8 cellular contexts compared by ENCODE assay signal in the genomic region with DNA sequence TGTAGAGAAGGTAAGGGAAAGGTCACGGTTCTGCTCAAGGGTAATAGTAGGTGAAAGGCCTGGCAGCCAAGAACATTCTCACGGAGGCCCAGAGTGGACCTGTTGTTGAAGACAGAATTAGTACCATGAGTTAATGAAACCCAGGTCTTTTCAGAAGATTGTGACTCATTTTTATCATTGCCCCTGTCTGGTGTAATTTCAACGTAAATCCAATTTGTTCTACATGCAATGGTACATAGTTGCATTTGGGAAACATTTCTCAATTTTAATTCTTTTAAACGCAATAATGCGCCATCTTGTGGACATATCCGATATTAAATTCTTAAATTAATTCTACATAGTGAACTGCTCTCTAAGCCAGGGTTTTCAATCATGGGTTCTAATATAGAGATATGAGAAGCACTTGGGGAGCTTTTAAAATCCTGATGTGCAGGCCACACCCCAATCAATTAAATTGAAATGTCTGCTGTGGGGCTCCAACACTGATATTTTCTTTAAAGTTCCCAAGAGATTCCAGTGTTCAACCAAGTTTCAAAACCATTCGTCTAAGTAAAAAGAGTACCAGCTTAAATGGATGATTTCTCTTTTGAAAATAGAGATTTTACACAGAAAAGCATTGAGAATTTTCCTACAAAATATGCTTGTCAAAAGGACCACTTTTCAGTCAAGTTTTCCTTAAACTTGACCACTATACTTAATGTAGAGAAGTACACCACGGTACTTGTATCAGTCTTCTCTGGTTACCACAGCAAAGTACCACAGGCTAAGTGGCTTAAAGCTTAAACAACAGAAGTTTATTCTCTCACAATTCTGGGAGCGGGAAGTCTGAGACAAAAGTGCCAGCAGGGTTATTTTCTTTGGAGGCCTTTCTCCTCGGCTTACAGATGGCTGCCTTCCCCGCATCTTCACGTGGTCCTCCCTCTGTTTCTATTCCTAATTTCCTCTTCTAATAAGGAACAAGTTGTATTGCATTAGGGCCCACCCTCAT.
DNase-seq lines count a peak whose midpoint lies in the region; ATAC-seq and TF ChIP-seq lines count a peak whose summit lies in the region.

No MANE protein-coding gene starts in this region.

- H3F3A ChIP-seq in MM.1S (ENCODE audit: insufficient read depth, low read length) (no peaks in the 10 kb centered on the region; the same call in 1 of the 2 replicates), SK-N-SH (replicated peaks; ENCODE audit: insufficient read depth) (peaks cover 15% of the 10 kb centered on the region)

- no peak overlapping the region for H3K4me3 ChIP-seq in DND-41 (ENCODE audit: low read depth in 1 of 2, low read length in 2 of 2)
- no peak overlapping the region for H3K4me3 ChIP-seq in MM.1S (ENCODE audit: low read length)
- H3K4me3 ChIP-seq in SK-N-SH (ENCODE audit: low read depth in 2 of 2, low read length in 1 of 2) = no peak overlapping the region; a peak in 1 of 4 replicates
- H3K4me3 ChIP-seq in prostate gland = no peak overlapping the region

- no peaks in the 10 kb centered on the region for H3K9me3 ChIP-seq in DND-41 (ENCODE audit: insufficient read depth, low read length, severe bottlenecking)
- H3K9me3 ChIP-seq in MM.1S (replicated peaks; ENCODE audit: insufficient read depth, low read length) = no peaks in the 10 kb centered on the region
- no peaks in the 10 kb centered on the region for H3K9me3 ChIP-seq in SK-N-SH
- no peaks in the 10 kb centered on the region for H3K9me3 ChIP-seq in prostate gland

- H3K4me1 ChIP-seq in DND-41 (ENCODE audit: insufficient read depth, low read length) (peaks cover 40% of the 10 kb centered on the region), MM.1S (ENCODE audit: low read length) (peaks cover 9% of the 10 kb centered on the region), SK-N-SH (ENCODE audit: control insufficient read depth in 1 of 2, insufficient read depth in 2 of 2, low read depth in 1 of 2, low read length in 1 of 2) (peaks cover 14 to 22% of the 10 kb centered on the region in 2 experiments; a peak in 3 of 4 replicates), foreskin keratinocyte (no peaks in the 10 kb centered on the region), prostate gland (replicated peaks) (no peaks in the 10 kb centered on the region)

- no peak overlapping the region for H3K9ac ChIP-seq in DND-41 (ENCODE audit: low read depth, low read length)
- H3K9ac ChIP-seq in MM.1S (ENCODE audit: low read length) = no peak overlapping the region
- H3K9ac ChIP-seq in SK-N-SH = no peak overlapping the region

- DNase-seq in DND-41 = no peak
- peak; percentile 45 for DNase-seq in MM.1S
- peak; percentile 27 for DNase-seq in SK-N-SH
- DNase-seq in foreskin keratinocyte = peak in 1 of 2 donors; percentile 7
- no peak for DNase-seq in prostate gland (ENCODE audit: low spot score)
- DNase-seq in stimulated activated CD4-positive, alpha-beta T cell treated with anti-CD3 and anti-CD28 coated beads, Interleukin-2, amount 100 ng/mL, for 48 hours = no peak
- no peak for DNase-seq in stimulated activated CD4-positive, alpha-beta T cell treated with anti-CD3 and anti-CD28 coated beads, Interleukin-2, amount 100 ng/mL, for 24 hours

- no peak overlapping the region for H2AFZ ChIP-seq in DND-41 (ENCODE audit: low read depth, low read length)
- no peak overlapping the region for H2AFZ ChIP-seq in MM.1S (ENCODE audit: low read length)
- H2AFZ ChIP-seq in SK-N-SH (ENCODE audit: low read depth) = no peak overlapping the region

- H3K27me3 ChIP-seq in DND-41 (ENCODE audit: insufficient read depth, low read length, poor library complexity) (no peaks in the 10 kb centered on the region), MM.1S (replicated peaks; ENCODE audit: insufficient read depth, low read length) (no peaks in the 10 kb centered on the region), SK-N-SH (ENCODE audit: insufficient read depth) (no peaks in the 10 kb centered on the region), foreskin keratinocyte (no peaks in the 10 kb centered on the region), prostate gland (replicated peaks; ENCODE audit: insufficient read depth) (no peaks in the 10 kb centered on the region)

- CTCF ChIA-PET in SK-N-SH (lab: Yijun Ruan, JAX) = interaction anchor here (0.5 to 5.5 kb wide), 26 partner anchors 12 to 453 kb away, joined by 3 to 60 read pairs (median 3); no protein-coding TSS in a partner anchor

- WGBS in SK-N-SH (ENCODE audit: low lambda C conversion rate) = 52% methylated on average over 12 of the region's 12 CpGs
- WGBS in prostate gland = 55% methylated on average over 12 of the region's 12 CpGs

- H3K4me2 ChIP-seq in DND-41 (ENCODE audit: insufficient read depth, low read length) (no peak overlapping the region), MM.1S (ENCODE audit: low read depth, low read length) (no peak overlapping the region), SK-N-SH (peak overlapping the region; percentile 15; the same call in 1 of the 2 replicates)

- intact Hi-C loops in prostate gland (cut with DNase I) = loop anchor here (2.0 to 10.0 kb wide), 3 partner anchors 257 to 347 kb away; a partner anchor contains a TSS

- H4K20me1 ChIP-seq in DND-41 (ENCODE audit: insufficient read depth, low read length) (peaks cover 9% of the 10 kb centered on the region; the same call in 1 of the 2 replicates), MM.1S (ENCODE audit: insufficient read depth, low read length) (no peaks in the 10 kb centered on the region), SK-N-SH (ENCODE audit: insufficient read depth) (no peaks in the 10 kb centered on the region)

- POLR2A ChIA-PET in SK-N-SH (lab: Yijun Ruan, JAX) = no interaction called here

- 0 out of 4 replicates have a peak, but pooled peaks of 1 of the 2 experiments have one; percentile 14 for TF ChIP-seq EP300 in SK-N-SH (IDR thresholded peaks at IDR 0.05; ENCODE audit: borderline replicate concordance in 1 of 2, low read depth in 1 of 2, low read length in 1 of 2)

- TF ChIP-seq POLR2A in prostate gland (IDR thresholded peaks at IDR 0.05) = no peak

- TF ChIP-seq CTCF in DND-41 (IDR thresholded peaks at IDR 0.05; ENCODE audit: borderline replicate concordance, extremely low read depth, low read length, poor library complexity, severe bottlenecking) (peak; percentile 66), MM.1S (IDR thresholded peaks at IDR 0.05; ENCODE audit: low read length) (peak; percentile 48), SK-N-SH (IDR thresholded peaks at IDR 0.05) (peak; percentile 70), foreskin keratinocyte (conservative IDR thresholded peaks at IDR 0.05) (peak; percentile 56), prostate gland (IDR thresholded peaks at IDR 0.05) (peak; percentile 47 to 78 (median 68))

- H3K27ac ChIP-seq in DND-41 (ENCODE audit: low read length) (peak overlapping the region; percentile 47), MM.1S (ENCODE audit: low read length) (no peak overlapping the region), SK-N-SH (ENCODE audit: low read depth in 2 of 2, low read length in 1 of 2) (peak overlapping the region; percentile 58 to 88), foreskin keratinocyte (no peak overlapping the region), prostate gland (no peak overlapping the region)

- no peaks in the 10 kb centered on the region for H3K36me3 ChIP-seq in DND-41 (ENCODE audit: insufficient read depth, low read length)
- no peaks in the 10 kb centered on the region for H3K36me3 ChIP-seq in MM.1S (replicated peaks; ENCODE audit: insufficient read depth, low read length)
- H3K36me3 ChIP-seq in SK-N-SH (replicated peaks in 1 of 2; ENCODE audit: control insufficient read depth in 1 of 2, insufficient read depth in 2 of 2, low read length in 1 of 2) = no peaks in the 10 kb centered on the region
- no peaks in the 10 kb centered on the region for H3K36me3 ChIP-seq in prostate gland

- ATAC-seq in DND-41 (ENCODE audit: insufficient read depth, low read depth) (0 out of 3 replicates have a peak, but pooled peaks have one; percentile 10), foreskin keratinocyte (no peak), GM19395 (IDR thresholded peaks at IDR 0.05; ENCODE audit: unreplicated experiment) (no peak)

- TF ChIP-seq RAD21 in SK-N-SH (IDR thresholded peaks at IDR 0.05; ENCODE audit: low read length) = peak; percentile 64

- H3K9me2 ChIP-seq in MM.1S (replicated peaks; ENCODE audit: insufficient read depth, low read length) (no peaks in the 10 kb centered on the region), SK-N-SH (no peaks in the 10 kb centered on the region)

- H3K79me2 ChIP-seq in DND-41 (ENCODE audit: insufficient read depth, low read length) (peaks cover 81% of the 10 kb centered on the region), MM.1S (ENCODE audit: low read length) (no peaks in the 10 kb centered on the region), SK-N-SH (ENCODE audit: insufficient read depth) (0 out of 2 replicates have a peak, but pooled peaks cover under 1% of the 10 kb centered on the region)

TF ChIP-seq in SK-N-SH, 30 proteins besides CTCF, POLR2A, EP300 and RAD21:
- TF ChIP-seq SMC3 (IDR thresholded peaks at IDR 0.05; ENCODE audit: low read depth, low read length) (peak; percentile 58), CHD2 (IDR thresholded peaks at IDR 0.05; ENCODE audit: low read length, partially characterized antibody) (no peak)
TF ChIP-seq in SK-N-SH: peak in this region for 1.

Comparison
In these comparisons a context has a peak if more than half of its experiments do, and no peak if none do; other contexts are left out.
1. DNase-seq: peak in MM.1S (single experiment) and SK-N-SH (single experiment); none in DND-41 (single experiment), prostate gland (single experiment), stimulated activated CD4-positive, alpha-beta T cell treated with anti-CD3 and anti-CD28 coated beads, Interleukin-2, amount 100 ng/mL, for 48 hours (0 of 2) and stimulated activated CD4-positive, alpha-beta T cell treated with anti-CD3 and anti-CD28 coated beads, Interleukin-2, amount 100 ng/mL, for 24 hours (0 of 2).
2. H3K27ac ChIP-seq: peak in DND-41 (single experiment) and SK-N-SH (2 of 2); none in MM.1S (single experiment), foreskin keratinocyte (single experiment) and prostate gland (0 of 2).
3. Peak in every context shown above with its lines, with median percentiles within 50 percentile points of each other: CTCF ChIP-seq.